In the genomic region with DNA sequence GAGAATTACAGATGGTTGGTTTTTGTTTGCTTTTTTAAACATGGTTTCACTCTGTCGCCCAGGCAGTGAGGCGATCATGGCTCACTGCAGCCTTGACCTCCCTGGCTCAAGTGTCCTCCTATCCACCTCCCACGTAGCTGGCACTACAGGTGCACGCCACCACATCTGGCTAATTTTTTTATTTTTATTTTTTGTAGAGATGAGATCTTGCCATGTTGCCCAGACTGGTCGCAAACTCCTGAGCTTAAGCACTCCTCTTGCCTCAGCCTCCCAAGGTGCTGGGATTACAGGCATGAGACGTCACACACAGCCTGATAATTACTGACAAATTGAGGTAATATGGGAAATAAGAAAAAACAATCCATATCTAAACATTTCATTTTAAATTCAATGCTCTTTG, we compare ENCODE assay signal across 33 cellular contexts.
"Had no signal": no experiment of that assay in that cellular context is flagged by ENCODE, and none has a peak within 500 bp of the region (broad histone marks: within the 10 kb centered on the region; RNA-seq: fewer than 3 reads in every experiment).

No MANE protein-coding gene starts in this region.

- DNase-seq: activated B cell treated with CpG ODN at 0.5 μM for 24 hours; activated CD4-positive, alpha-beta T cell treated with anti-CD3 and anti-CD28 coated beads for 48 hours; activated CD4-positive, alpha-beta T cell treated with anti-CD3 and anti-CD28 coated beads, Interleukin-2, amount 50 U/mL, for 1 hour; activated CD4-positive, alpha-beta T cell treated with anti-CD3 and anti-CD28 coated beads, Interleukin-2, amount 50 U/mL, for 48 hours; activated CD8-positive, alpha-beta memory T cell treated with anti-CD3 and anti-CD28 coated beads for 24 hours; activated CD8-positive, alpha-beta T cell treated with anti-CD3 and anti-CD28 coated beads for 36 hours; activated gamma-delta T cell; activated naive CD4-positive, alpha-beta T cell; activated naive CD4-positive, alpha-beta T cell treated with anti-CD3 and anti-CD28 coated beads, Interleukin-2, amount 10 ng/mL, durations not matched to agents 7 days and 5 days; activated naive CD8-positive, alpha-beta T cell treated with anti-CD3 and anti-CD28 coated beads, Interleukin-2, amount 10 ng/mL, durations not matched to agents 7 days and 5 days; activated T-cell treated with anti-CD3 and anti-CD28 coated beads for 4 hours; activated T-cell treated with anti-CD3 and anti-CD28 coated beads, Interleukin-2, amount 50 U/mL, for 24 hours; activated T-cell treated with anti-CD3 and anti-CD28 coated beads, Interleukin-2, amount 50 U/mL, for 72 hours; dorsolateral prefrontal cortex; effector memory CD4-positive, alpha-beta T cell; erythroblast; esophagus squamous epithelium; foreskin melanocyte; heart right ventricle; T-helper 1 cell; T-helper 17 cell; T1000; WERI-Rb-1 had no signal

- H3K4me1 Mint-ChIP-seq: activated B cell treated with CpG ODN at 0.5 μM for 24 hours; activated naive CD4-positive, alpha-beta T cell treated with anti-CD3 and anti-CD28 coated beads, Interleukin-2, amount 10 ng/mL, durations not matched to agents 7 days and 5 days; activated naive CD8-positive, alpha-beta T cell treated with anti-CD3 and anti-CD28 coated beads, Interleukin-2, amount 10 ng/mL, durations not matched to agents 7 days and 5 days; brain; central memory CD8-positive, alpha-beta T cell; T-helper 17 cell had no signal

- H3K9me3 ChIP-seq: ascending aorta, gastroesophageal sphincter had no signal

- H3K27me3 ChIP-seq: ascending aorta, breast epithelium, cardiac muscle cell, dorsolateral prefrontal cortex, esophagus squamous epithelium, gastroesophageal sphincter, heart right ventricle had no signal

- H3K9me3 Mint-ChIP-seq: activated naive CD8-positive, alpha-beta T cell treated with anti-CD3 and anti-CD28 coated beads, Interleukin-2, amount 10 ng/mL, durations not matched to agents 7 days and 5 days; activated T-cell treated with anti-CD3 and anti-CD28 coated beads, Interleukin-2, amount 50 U/mL, for 24 hours; central memory CD8-positive, alpha-beta T cell; T-helper 2 cell treated with Interferon-gamma antibody and Interleukin-4, amounts not matched to agents 5 μg/mL and 100 μg/mL, for 36 hours had no signal

- H3K27me3 Mint-ChIP-seq: activated B cell treated with CpG ODN at 0.5 μM for 24 hours; activated CD8-positive, alpha-beta T cell treated with anti-CD3 and anti-CD28 coated beads for 36 hours; activated naive CD4-positive, alpha-beta T cell treated with anti-CD3 and anti-CD28 coated beads, Interleukin-2, amount 10 ng/mL, durations not matched to agents 7 days and 5 days; activated naive CD8-positive, alpha-beta T cell treated with anti-CD3 and anti-CD28 coated beads, Interleukin-2, amount 10 ng/mL, durations not matched to agents 7 days and 5 days; activated T-cell treated with anti-CD3 and anti-CD28 coated beads, Interleukin-2, amount 50 U/mL, for 24 hours; brain; central memory CD8-positive, alpha-beta T cell; dendritic cell treated with granulocyte-macrophage colony-stimulating factor and Interleukin-4, amounts not matched to agents 40 ng/mL and 50 ng/mL, for 4 days; T-helper 17 cell had no signal

- ATAC-seq: activated CD4-positive, CD25-positive, alpha-beta regulatory T cell treated with anti-CD3 and anti-CD28 coated beads, Interleukin-2, amount 50 U/mL, for 24 hours; activated CD8-positive, alpha-beta T cell treated with anti-CD3 and anti-CD28 coated beads for 36 hours; activated naive CD4-positive, alpha-beta T cell treated with anti-CD3 and anti-CD28 coated beads, Interleukin-2, amount 50 U/mL, for 72 hours; activated T-cell treated with anti-CD3 and anti-CD28 coated beads, Interleukin-2, amount 50 U/mL, for 72 hours; gastroesophageal sphincter; heart right ventricle; T-helper 17 cell had no signal

- H3K4me1 ChIP-seq: ascending aorta, breast epithelium, gastroesophageal sphincter, heart right ventricle had no signal

- H3K27ac Mint-ChIP-seq: activated B cell treated with CpG ODN at 0.5 μM for 24 hours; activated CD8-positive, alpha-beta T cell treated with anti-CD3 and anti-CD28 coated beads for 36 hours; activated naive CD4-positive, alpha-beta T cell treated with anti-CD3 and anti-CD28 coated beads, Interleukin-2, amount 10 ng/mL, durations not matched to agents 7 days and 5 days; activated naive CD4-positive, alpha-beta T cell treated with anti-CD3 and anti-CD28 coated beads, Interleukin-2, amount 50 U/mL, for 72 hours; activated naive CD8-positive, alpha-beta T cell treated with anti-CD3 and anti-CD28 coated beads, Interleukin-2, amount 10 ng/mL, durations not matched to agents 7 days and 5 days; activated T-cell treated with anti-CD3 and anti-CD28 coated beads, Interleukin-2, amount 50 U/mL, for 24 hours; activated T-cell treated with anti-CD3 and anti-CD28 coated beads, Interleukin-2, amount 50 U/mL, for 72 hours; brain; dendritic cell treated with granulocyte-macrophage colony-stimulating factor and Interleukin-4, amounts not matched to agents 40 ng/mL and 50 ng/mL, for 4 days; T-helper 17 cell; T-helper 2 cell treated with Interferon-gamma antibody and Interleukin-4, amounts not matched to agents 5 μg/mL and 100 μg/mL, for 36 hours had no signal

- H3K27ac ChIP-seq: ascending aorta, breast epithelium, cardiac muscle cell, dorsolateral prefrontal cortex, esophagus squamous epithelium, gastroesophageal sphincter, heart right ventricle, WERI-Rb-1 had no signal

- H3K4me3 ChIP-seq: ascending aorta, breast epithelium, cardiac muscle cell, dorsolateral prefrontal cortex, esophagus squamous epithelium, gastroesophageal sphincter, heart right ventricle had no signal

- H3K36me3 ChIP-seq: ascending aorta, breast epithelium, cardiac muscle cell, esophagus squamous epithelium, gastroesophageal sphincter, heart right ventricle, WERI-Rb-1 had no signal

- H3K36me3 Mint-ChIP-seq: activated naive CD4-positive, alpha-beta T cell treated with anti-CD3 and anti-CD28 coated beads, Interleukin-2, amount 10 ng/mL, durations not matched to agents 7 days and 5 days; activated naive CD4-positive, alpha-beta T cell treated with anti-CD3 and anti-CD28 coated beads, Interleukin-2, amount 50 U/mL, for 72 hours; activated naive CD8-positive, alpha-beta T cell treated with anti-CD3 and anti-CD28 coated beads, Interleukin-2, amount 10 ng/mL, durations not matched to agents 7 days and 5 days; brain had no signal

- H3K4me3 Mint-ChIP-seq: activated B cell treated with CpG ODN at 0.5 μM for 24 hours; activated CD8-positive, alpha-beta T cell treated with anti-CD3 and anti-CD28 coated beads for 36 hours; activated naive CD4-positive, alpha-beta T cell treated with anti-CD3 and anti-CD28 coated beads, Interleukin-2, amount 10 ng/mL, durations not matched to agents 7 days and 5 days; activated naive CD8-positive, alpha-beta T cell treated with anti-CD3 and anti-CD28 coated beads, Interleukin-2, amount 10 ng/mL, durations not matched to agents 7 days and 5 days; activated T-cell treated with anti-CD3 and anti-CD28 coated beads, Interleukin-2, amount 50 U/mL, for 24 hours; activated T-cell treated with anti-CD3 and anti-CD28 coated beads, Interleukin-2, amount 50 U/mL, for 72 hours; brain; central memory CD8-positive, alpha-beta T cell; dendritic cell treated with granulocyte-macrophage colony-stimulating factor and Interleukin-4, amounts not matched to agents 40 ng/mL and 50 ng/mL, for 4 days; T-helper 17 cell; T-helper 2 cell treated with Interferon-gamma antibody and Interleukin-4, amounts not matched to agents 5 μg/mL and 100 μg/mL, for 36 hours had no signal
